In the genomic region with DNA sequence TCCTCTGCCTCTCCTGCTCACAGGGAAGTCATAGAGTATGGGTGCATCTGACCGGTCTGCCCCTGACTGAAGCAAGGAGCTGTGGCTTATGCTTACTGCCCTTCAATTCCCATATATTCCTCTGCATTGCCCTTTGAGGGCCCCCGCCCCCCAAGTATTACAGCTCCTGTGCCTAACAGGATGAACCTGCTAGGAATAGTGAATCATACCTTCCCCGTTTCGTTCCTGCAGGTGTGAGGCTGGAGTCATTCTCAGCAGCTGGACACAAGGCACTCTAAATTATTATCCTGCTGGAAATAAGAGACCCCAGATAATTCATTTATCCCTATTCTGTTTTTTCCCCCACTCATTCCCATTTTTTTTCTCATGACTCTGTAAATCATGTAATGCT, we compare ENCODE assay signal across 14 cellular contexts. TPM values are rescaled to one million over a fixed set of nuclear protein-coding genes. Genes with fewer than 3 reads are reported as not detected.
DNase-seq lines count a peak whose midpoint lies in the region; ATAC-seq, FAIRE-seq and TF ChIP-seq lines count a peak whose summit lies in the region.
"Had no signal": no experiment of that assay in that cellular context is flagged by ENCODE, and none has a peak within 500 bp of the region (broad histone marks: within the 10 kb centered on the region; RNA-seq: fewer than 3 reads in every experiment).

No MANE protein-coding gene starts in this region.

- no peaks in the 10 kb centered on the region for H3K79me2 ChIP-seq in mammary epithelial cell (ENCODE audit: insufficient read depth, low read length)

- H3K27ac ChIP-seq in BLaER1 treated with 17β-estradiol and CSF1 and Interleukin-3, amounts not matched to agents 10 nM and 100 nM, result no peak overlapping the region
- no peak overlapping the region for H3K27ac ChIP-seq in mammary epithelial cell (ENCODE audit: insufficient read depth, low read depth, low read length)
- H3K27ac ChIP-seq: coronary artery had no signal

- peak overlapping the region in 9 of 11 experiments; percentile 94 to 100 (median 100); a peak in 17 of 22 replicates for H3K4me2 ChIP-seq in BLaER1 treated with 17β-estradiol and CSF1 and Interleukin-3, amounts not matched to agents 10 nM and 100 nM
- H3K4me2 ChIP-seq in mammary epithelial cell (ENCODE audit: insufficient read depth, low read depth, low read length), result no peak overlapping the region

- H3K9me3 Mint-ChIP-seq in HFFc6 (no peaks in the 10 kb centered on the region), mesothelial cell of epicardium (no peaks in the 10 kb centered on the region)
- H3K9me3 Mint-ChIP-seq: activated CD4-positive, alpha-beta memory T cell treated with anti-CD3 and anti-CD28 coated beads for 36 hours; T-helper 1 cell treated with Interleukin-12 subunit alpha and Interleukin-12 subunit beta and Interleukin-4 antibody, amounts not matched to agents 30 μg/mL and 1 μg/mL, for 36 hours had no signal

- 18% methylated on average over 4 of the region's 4 CpGs for WGBS in mammary epithelial cell (ENCODE audit: low coverage, missing lambda C conversion rate)

- intact Hi-C loops in mammary epithelial cell (cut with micrococcal nuclease), result no loop called here

- no peak for ATAC-seq in GM18909 (IDR thresholded peaks at IDR 0.05; ENCODE audit: poor library complexity, unreplicated experiment)

- no peak for DNase-seq in HFFc6
- DNase-seq in mammary epithelial cell, result peak; percentile 19
- DNase-seq in mesothelial cell of epicardium (ENCODE audit: low spot score in 2 of 2, unreplicated experiment in 2 of 2), result no peak
- no peak for DNase-seq in NCI-H526 treated with DMSO at 0.1 percent for 48 hours (lab: John Stamatoyannopoulos, UW)
- no peak for DNase-seq in GM12892 (ENCODE audit: insufficient read length)
- no peak for DNase-seq in hippocampal formation (lab: John Stamatoyannopoulos, UW)
- DNase-seq: activated CD4-positive, alpha-beta memory T cell treated with anti-CD3 and anti-CD28 coated beads for 36 hours; activated naive CD4-positive, alpha-beta T cell treated with anti-CD3 and anti-CD28 coated beads, Interleukin-2, amount 50 U/mL, for 16 hours; MV-4-11 had no signal

- TF ChIP-seq POLR2A in GM12892 (IDR thresholded peaks at IDR 0.05; ENCODE audit: low read depth, low read length), result no peak

- H2AFZ ChIP-seq in mammary epithelial cell (ENCODE audit: low read depth, low read length), result no peak overlapping the region

- BruUV-seq in mammary epithelial cell (replicated peaks; lab: Mats Ljungman, UMichigan), result no TSS peak

- peaks cover 0 to 33% (median 6%) of the 10 kb centered on the region in 11 experiments; a peak in 8 of 22 replicates for H4K20me1 ChIP-seq in BLaER1 treated with 17β-estradiol and CSF1 and Interleukin-3, amounts not matched to agents 10 nM and 100 nM
- H4K20me1 ChIP-seq in mammary epithelial cell (ENCODE audit: insufficient read depth, low read length), result no peaks in the 10 kb centered on the region

- no peaks in the 10 kb centered on the region for H3K9me3 ChIP-seq in BLaER1 treated with 17β-estradiol and CSF1 and Interleukin-3, amounts not matched to agents 10 nM and 100 nM (replicated peaks in 1 of 11)
- no peaks in the 10 kb centered on the region for H3K9me3 ChIP-seq in mammary epithelial cell (replicated peaks; ENCODE audit: insufficient read depth, low read length)

- H3K4me1 ChIP-seq in BLaER1 treated with 17β-estradiol and CSF1 and Interleukin-3, amounts not matched to agents 10 nM and 100 nM, result peaks cover 19 to 34% (median 27%) of the 10 kb centered on the region in 10 experiments; a peak in 19 of 20 replicates
- peaks cover 43% of the 10 kb centered on the region for H3K4me1 ChIP-seq in mammary epithelial cell (ENCODE audit: insufficient read depth, low read length)

- FAIRE-seq in GM12892 (lab: Jason Lieb, UNC), result no peak
- FAIRE-seq: islet of Langerhans had no signal

- no peaks in the 10 kb centered on the region for H3K36me3 Mint-ChIP-seq in HFFc6 (ENCODE audit: low read depth)
- H3K36me3 Mint-ChIP-seq in mesothelial cell of epicardium, result no peaks in the 10 kb centered on the region
- H3K36me3 Mint-ChIP-seq: activated CD4-positive, alpha-beta memory T cell treated with anti-CD3 and anti-CD28 coated beads for 36 hours had no signal

- H3K27me3 Mint-ChIP-seq in HFFc6 (ENCODE audit: insufficient read depth) (peaks cover 23% of the 10 kb centered on the region), mesothelial cell of epicardium (ENCODE audit: low read depth) (peaks cover 64% of the 10 kb centered on the region)

- H3K36me3 ChIP-seq in BLaER1 treated with 17β-estradiol and CSF1 and Interleukin-3, amounts not matched to agents 10 nM and 100 nM, result no peaks in the 10 kb centered on the region
- no peaks in the 10 kb centered on the region for H3K36me3 ChIP-seq in mammary epithelial cell (ENCODE audit: insufficient read depth, low read length)

- in situ Hi-C loops in mammary epithelial cell (cut with MboI; ENCODE audit: low sequenced_read_pairs in 2 of 2), result no loop called here

- TF ChIP-seq CTCF in HFFc6 (IDR thresholded peaks at IDR 0.05) (no peak), mammary epithelial cell (conservative IDR thresholded peaks at IDR 0.05 in 1 of 2, IDR thresholded peaks at IDR 0.05 in 1 of 2; ENCODE audit: extremely low read depth in 1 of 2, insufficient read depth in 1 of 2, low read depth in 1 of 2, low read length in 2 of 2) (no peak), mesothelial cell of epicardium (IDR thresholded peaks at IDR 0.05; ENCODE audit: unreplicated experiment) (no peak)

- no peak overlapping the region for H3K9ac ChIP-seq in BLaER1 treated with 17β-estradiol and CSF1 and Interleukin-3, amounts not matched to agents 10 nM and 100 nM
- H3K9ac ChIP-seq in mammary epithelial cell (ENCODE audit: insufficient read depth, low read length), result no peak overlapping the region

- H3K4me1 Mint-ChIP-seq in HFFc6 (ENCODE audit: low read depth) (peaks cover 39% of the 10 kb centered on the region), mesothelial cell of epicardium (peaks cover 20% of the 10 kb centered on the region)

- peaks cover 50 to 71% (median 68%) of the 10 kb centered on the region in 11 experiments for H3K27me3 ChIP-seq in BLaER1 treated with 17β-estradiol and CSF1 and Interleukin-3, amounts not matched to agents 10 nM and 100 nM
- H3K27me3 ChIP-seq in mammary epithelial cell (ENCODE audit: insufficient read depth, low read length), result peaks cover 27% of the 10 kb centered on the region

- H3K4me3 ChIP-seq in BLaER1 treated with 17β-estradiol and CSF1 and Interleukin-3, amounts not matched to agents 10 nM and 100 nM, result peak overlapping the region in 2 of 10 experiments; percentile 62 to 72; a peak in 4 of 20 replicates
- no peak overlapping the region for H3K4me3 ChIP-seq in mammary epithelial cell (replicated peaks in 1 of 3; ENCODE audit: insufficient read depth in 1 of 3, low read depth in 2 of 3, low read length in 3 of 3)

- dilution Hi-C loops in mammary epithelial cell (cut with HindIII; ENCODE audit: low sequenced_read_pairs), result no loop called here

- H3K4me3 Mint-ChIP-seq in HFFc6 (peak overlapping the region; percentile 12; the same call in 1 of the 2 replicates), mesothelial cell of epicardium (peak overlapping the region; percentile 83)

- H3K27ac Mint-ChIP-seq in HFFc6 (peak overlapping the region; percentile 94; the same call in 1 of the 2 replicates), mesothelial cell of epicardium (no peak overlapping the region)
- H3K27ac Mint-ChIP-seq: activated CD4-positive, alpha-beta memory T cell treated with anti-CD3 and anti-CD28 coated beads for 36 hours; T-helper 1 cell treated with Interleukin-12 subunit alpha and Interleukin-12 subunit beta and Interleukin-4 antibody, amounts not matched to agents 30 μg/mL and 1 μg/mL, for 36 hours had no signal

- CTCF ChIA-PET in mammary epithelial cell (lab: Charles Lee; ENCODE audit: low non-redundant PET), result interaction anchor here (0.5 kb wide), 1 partner anchor 220 kb away, joined by 6 read pairs; no protein-coding TSS in a partner anchor

RNA-seq across cellular contexts. Expression of gene KIT, which starts 2.4 kb away (rescaled TPM):
- total RNA-seq in HFFc6 (2021; fragmentation: NEBNext Ultra II Directional; extraction: Animal tissue kit (Norgen Biotek cat#: 25700)), result 1 to 10 TPM in 2 of 6 experiments, under 1 TPM in 4; 0.11 to 1.2 (median 0.26) TPM
- under 1 TPM in 1 of 2 donors, not detected in 1; 0.83 TPM for total RNA-seq in mammary epithelial cell
- not detected for polyA plus RNA-seq in mammary epithelial cell
- polyA minus RNA-seq in mammary epithelial cell, result not detected
- 7.4 to 10.6 TPM (median 8.0 TPM) in 3 replicates for total RNA-seq in mesothelial cell of epicardium
- polyA plus RNA-seq in GM12892 (2012; ENCODE audit: missing spikeins), result not detected
